In the genomic region with DNA sequence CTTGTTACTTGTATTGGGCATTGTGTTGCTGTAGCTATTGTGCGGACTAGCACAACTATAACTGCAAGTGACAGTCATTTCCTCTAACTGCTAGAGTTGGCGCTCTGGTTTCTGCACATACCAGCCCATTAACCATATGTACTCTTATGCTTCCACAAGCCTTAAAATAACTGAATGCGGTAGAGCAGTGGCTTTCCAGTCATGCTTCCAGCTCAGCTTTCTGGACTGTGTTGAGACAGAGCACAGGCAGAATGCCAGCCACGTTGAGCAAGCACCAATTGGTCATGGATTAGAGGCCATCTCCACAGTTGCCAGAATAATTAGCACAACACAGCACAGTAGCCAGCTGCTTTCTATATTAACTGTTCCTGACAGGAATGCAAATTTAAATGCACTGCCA, we compare ENCODE assay signal across 9 cellular contexts. TPM values are rescaled to one million over a fixed set of nuclear protein-coding genes. Genes with fewer than 3 reads are reported as not detected.
A peak's percentile ranks its signal among the peaks of the same experiment; 100 is the strongest.
DNase-seq lines count a peak whose midpoint lies in the region; ATAC-seq and TF ChIP-seq lines count a peak whose summit lies in the region.
"Had no signal": no experiment of that assay in that cellular context is flagged by ENCODE, and none has a peak within 500 bp of the region (broad histone marks: within the 10 kb centered on the region; RNA-seq: fewer than 3 reads in every experiment).

No MANE protein-coding gene starts in this region.

- TF ChIP-seq CTCF in AG09309 (IDR thresholded peaks at IDR 0.05; ENCODE audit: control insufficient read depth, insufficient read depth, low read depth, low read length, missing control alignments) (no peak), dorsolateral prefrontal cortex (IDR thresholded peaks at IDR 0.05 in 54 of 56, conservative IDR thresholded peaks at IDR 0.05 in 2 of 56; ENCODE audit: low read depth in 1 of 56, partially characterized antibody in 56 of 56) (no peak)

- H3K27ac ChIP-seq in dorsolateral prefrontal cortex, result peak overlapping the region in 35 of 59 donors; percentile 1 to 82 (median 43)

- H3K4me3 ChIP-seq in AG09309 (ENCODE audit: control insufficient read depth, low read depth, low read length) (no peak overlapping the region), dorsolateral prefrontal cortex (peak overlapping the region in 11 of 59 donors; percentile 1 to 27 (median 13))

- H3K27me3 ChIP-seq in dorsolateral prefrontal cortex, result no peaks in the 10 kb centered on the region

- DNase-seq in AG09309 (ENCODE audit: low read depth), result peak; percentile 94
- DNase-seq in NCI-H2029 (lab: John Stamatoyannopoulos, UW), result peak; percentile 60
- DNase-seq in dorsolateral prefrontal cortex, result peak; percentile 58 to 89 (median 80)
- peak; percentile 52 for DNase-seq in middle frontal gyrus (ENCODE audit: extremely low spot score, low spot score)
- DNase-seq in SW480 (ENCODE audit: low spot score), result no peak
- no peak for DNase-seq in activated T-cell treated with anti-CD3 and anti-CD28 coated beads, Interleukin-2, amount 50 U/mL, for 48 hours
- DNase-seq in activated CD8-positive, alpha-beta memory T cell treated with anti-CD3 and anti-CD28 coated beads for 24 hours, result no peak
- DNase-seq: NCI-H1417 treated with DMSO at 0.1 percent for 48 hours had no signal

- intact Hi-C loops in dorsolateral prefrontal cortex (cut with DNase I), result no loop called here

- ATAC-seq in GM18861 (IDR thresholded peaks at IDR 0.05; ENCODE audit: unreplicated experiment), result no peak

RNA-seq across cellular contexts. Expression of a gene that starts 12.2 kb away (rescaled TPM):
- total RNA-seq in dorsolateral prefrontal cortex, result 10 to 100 TPM; 13.3 to 35.5 (median 22.7) TPM

RNA-seq across cellular contexts. Expression of a gene that starts 12.4 kb away (rescaled TPM):
- total RNA-seq in dorsolateral prefrontal cortex, result 10 to 100 TPM; 11.9 to 21.4 (median 16.7) TPM

Comparison
In these comparisons a context has a peak if more than half of its experiments do, and no peak if none do; other contexts are left out.
1. DNase-seq: peak in AG09309 (single experiment), NCI-H2029 (single experiment), dorsolateral prefrontal cortex (10 of 10) and middle frontal gyrus (single experiment); none in SW480 (single experiment), activated T-cell treated with anti-CD3 and anti-CD28 coated beads, Interleukin-2, amount 50 U/mL, for 48 hours (0 of 2) and activated CD8-positive, alpha-beta memory T cell treated with anti-CD3 and anti-CD28 coated beads for 24 hours (single experiment).